2 cellular contexts compared by ENCODE assay signal in genomic region chr6:2733324-2733723, GRCh38.
TF ChIP-seq lines count a peak whose summit lies in the region.

No MANE protein-coding gene starts in this region.

TF ChIP-seq in GM12878, 131 proteins besides CTCF, POLR2A, EP300 and RAD21:
- TF ChIP-seq CREB1 (IDR thresholded peaks at IDR 0.05; ENCODE audit: low read depth) (peak; percentile 63), HDGF (IDR thresholded peaks at IDR 0.05) (no peak), MEF2A (IDR thresholded peaks at IDR 0.05; ENCODE audit: insufficient read depth, low read depth, low read length) (no peak), CREM (IDR thresholded peaks at IDR 0.05; ENCODE audit: low read depth) (peak; percentile 74), NFIC (IDR thresholded peaks at IDR 0.05; ENCODE audit: low read depth, low read length) (0 out of 2 replicates have a peak, but pooled peaks have one; percentile 27), KAT2A (conservative IDR thresholded peaks at IDR 0.05; ENCODE audit: control insufficient read depth, low read depth, low read length) (no peak), MTA2 (IDR thresholded peaks at IDR 0.05; ENCODE audit: low read depth) (peak; percentile 39; the same call in 1 of the 2 replicates), RAD51 (IDR thresholded peaks at IDR 0.05) (peak; percentile 37; the same call in 1 of the 2 replicates), ASH2L (IDR thresholded peaks at IDR 0.05; ENCODE audit: borderline replicate concordance, low read depth) (no peak), ATF7 (IDR thresholded peaks at IDR 0.05; ENCODE audit: low read depth) (peak; percentile 61), CBFB (IDR thresholded peaks at IDR 0.05; ENCODE audit: low read depth) (peak; percentile 45; the same call in 1 of the 2 replicates), SMC3 (IDR thresholded peaks at IDR 0.05; ENCODE audit: borderline replicate concordance, low read length) (no peak), MLLT1 (IDR thresholded peaks at IDR 0.05) (0 out of 2 replicates have a peak, but pooled peaks have one; percentile 26), BHLHE40 (IDR thresholded peaks at IDR 0.05; ENCODE audit: borderline replicate concordance in 1 of 2, low read depth in 2 of 2, low read length in 1 of 2) (peak; percentile 39 to 60; a peak in 2 of 4 replicates), NBN (IDR thresholded peaks at IDR 0.05) (peak; percentile 60; the same call in 1 of the 2 replicates), RUNX3 (IDR thresholded peaks at IDR 0.05; ENCODE audit: low read length) (peak; percentile 79), SMARCA5 (IDR thresholded peaks at IDR 0.05) (no peak), JUNB (IDR thresholded peaks at IDR 0.05) (peak; percentile 12; the same call in 1 of the 2 replicates), E4F1 (IDR thresholded peaks at IDR 0.05; ENCODE audit: borderline replicate concordance, partially characterized antibody) (no peak), ZNF207 (IDR thresholded peaks at IDR 0.05; ENCODE audit: borderline replicate concordance) (no peak), SPI1 (IDR thresholded peaks at IDR 0.05; ENCODE audit: borderline replicate concordance, insufficient read depth, low read depth, low read length) (peak; percentile 76; the same call in 1 of the 2 replicates), IKZF2 (IDR thresholded peaks at IDR 0.05) (peak; percentile 44 to 45; a peak in 3 of 4 replicates), NR2C2 (IDR thresholded peaks at IDR 0.05; ENCODE audit: borderline replicate concordance, control insufficient read depth, insufficient read length, low read depth) (no peak), CEBPB (IDR thresholded peaks at IDR 0.05; ENCODE audit: borderline replicate concordance in 1 of 2, low read depth in 2 of 2, low read length in 2 of 2) (no peak), BACH1 (IDR thresholded peaks at IDR 0.05; ENCODE audit: borderline replicate concordance) (no peak), PBX3 (IDR thresholded peaks at IDR 0.05; ENCODE audit: insufficient replicate concordance, low read depth, low read length) (no peak), MEF2B (IDR thresholded peaks at IDR 0.05; ENCODE audit: partially characterized antibody, poor library complexity, severe bottlenecking) (peak; percentile 96)

TF ChIP-seq in HEK293T, 16 proteins besides CTCF, POLR2A, EP300 and RAD21:
- TF ChIP-seq ELF4 (IDR thresholded peaks at IDR 0.05) (no peak), LEF1 (IDR thresholded peaks at IDR 0.05; ENCODE audit: borderline replicate concordance) (no peak), SUZ12 (IDR thresholded peaks at IDR 0.05) (no peak), L3MBTL2 (conservative IDR thresholded peaks at IDR 0.05) (no peak), FOXA1 (IDR thresholded peaks at IDR 0.05) (no peak), PKNOX1 (IDR thresholded peaks at IDR 0.05) (no peak), FOXM1 (IDR thresholded peaks at IDR 0.05; ENCODE audit: borderline replicate concordance) (no peak), SP1 (IDR thresholded peaks at IDR 0.05) (no peak), TARDBP (IDR thresholded peaks at IDR 0.05) (no peak), ARNT (IDR thresholded peaks at IDR 0.05) (no peak), HDGF (IDR thresholded peaks at IDR 0.05; ENCODE audit: borderline replicate concordance) (no peak), NFRKB (IDR thresholded peaks at IDR 0.05) (no peak), BHLHE40 (IDR thresholded peaks at IDR 0.05; ENCODE audit: borderline replicate concordance) (no peak), CTBP1 (IDR thresholded peaks at IDR 0.05; ENCODE audit: borderline replicate concordance) (no peak), ZNF384 (IDR thresholded peaks at IDR 0.05) (no peak), FOXK2 (IDR thresholded peaks at IDR 0.05) (no peak)
